In the genomic region with DNA sequence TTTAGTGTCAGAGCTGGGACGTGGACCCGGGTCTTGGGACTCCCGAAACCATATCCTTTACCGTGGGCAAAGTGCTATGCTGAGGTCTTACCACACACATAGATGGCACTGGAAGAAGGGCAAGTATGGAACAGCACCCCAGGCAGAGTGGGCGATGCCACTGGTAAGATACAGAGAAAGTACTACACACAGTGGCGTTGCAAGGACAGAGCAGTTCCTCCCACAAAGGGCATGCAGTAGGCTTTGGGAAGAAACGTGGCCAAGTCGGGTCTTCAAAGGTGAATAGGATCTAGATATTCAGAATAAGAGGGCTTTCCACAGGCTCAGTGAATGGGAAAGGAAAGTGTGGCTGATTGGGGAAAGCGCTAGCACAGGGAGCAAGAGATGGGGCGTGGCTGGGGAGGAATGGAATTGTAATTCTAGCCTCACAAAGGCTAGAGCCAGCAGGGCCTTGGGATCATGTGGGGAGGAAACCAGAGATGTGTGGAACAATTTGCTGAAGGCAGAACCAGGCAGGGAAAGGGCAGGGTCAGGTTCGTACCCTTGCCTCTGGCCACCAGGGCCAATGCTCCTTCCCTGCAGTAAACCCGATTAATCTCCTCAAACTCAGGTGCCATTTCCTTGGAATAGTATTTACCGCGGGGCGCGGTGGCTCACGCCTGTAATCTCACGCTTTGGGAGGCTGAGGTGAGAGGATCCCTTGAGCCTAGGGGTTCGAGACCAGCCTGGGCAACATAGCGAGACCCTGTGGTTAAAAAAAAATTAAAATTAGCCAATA, we compare ENCODE assay signal across 8 cellular contexts. TPM values are rescaled to one million over a fixed set of nuclear protein-coding genes. Genes with fewer than 3 reads are reported as not detected.
DNase-seq lines count a peak whose midpoint lies in the region; ATAC-seq, FAIRE-seq and TF ChIP-seq lines count a peak whose summit lies in the region.

No MANE protein-coding gene starts in this region.

- intact Hi-C loops in adrenal gland (cut with DNase I) (no loop called here), spleen (cut with DNase I; ENCODE audit: low total_unique reads) (loop anchor here (5.0 kb wide), 1 partner anchor 36 kb away; the partner anchor contains the start of gene PCBP1)

- H3K4me3 ChIP-seq in AG10803 (ENCODE audit: low read length) (peak overlapping the region; percentile 65), HUES6 (ENCODE audit: low read depth, low read length) (peak overlapping the region; percentile 71), adrenal gland (peak overlapping the region in 2 of 4 donors; percentile 34 to 60), iPS-18c (ENCODE audit: insufficient read depth, low read depth, low read length) (peak overlapping the region; percentile 58; the same call in 1 of the 2 replicates), spleen (peak overlapping the region in 6 of 8 donors; percentile 39 to 75 (median 46))

- no peaks in the 10 kb centered on the region for H3K27me3 ChIP-seq in HUES6 (ENCODE audit: control insufficient read depth, insufficient read depth, low read length)
- no peaks in the 10 kb centered on the region for H3K27me3 ChIP-seq in adrenal gland
- no peaks in the 10 kb centered on the region for H3K27me3 ChIP-seq in spleen (replicated peaks in 1 of 7)

- H3K9ac ChIP-seq in HUES6 (ENCODE audit: low read length) = peak overlapping the region; percentile 100

- H3K36me3 ChIP-seq in HUES6 (ENCODE audit: control insufficient read depth, insufficient read depth, low read length) = no peaks in the 10 kb centered on the region
- H3K36me3 ChIP-seq in adrenal gland (replicated peaks in 1 of 2) = no peaks in the 10 kb centered on the region
- H3K36me3 ChIP-seq in spleen = no peaks in the 10 kb centered on the region

- peaks cover 45% of the 10 kb centered on the region for H3K4me1 ChIP-seq in HUES6 (ENCODE audit: control insufficient read depth, insufficient read depth, low read length)
- peaks cover 9 to 34% of the 10 kb centered on the region in 2 donors for H3K4me1 ChIP-seq in adrenal gland (replicated peaks in 1 of 2)
- peaks cover 55 to 93% (median 85%) of the 10 kb centered on the region in 6 donors for H3K4me1 ChIP-seq in spleen

- TF ChIP-seq CTCF in AG10803 (conservative IDR thresholded peaks at IDR 0.05; ENCODE audit: low read length) = no peak
- peak in 1 of 6 experiments; percentile 15 for TF ChIP-seq CTCF in adrenal gland (IDR thresholded peaks at IDR 0.05)
- no peak for TF ChIP-seq CTCF in spleen (IDR thresholded peaks at IDR 0.05 in 8 of 11, conservative IDR thresholded peaks at IDR 0.05 in 3 of 11)

- peak overlapping the region; percentile 100 for H3K27ac ChIP-seq in HUES6 (ENCODE audit: low read depth, low read length)
- peak overlapping the region; percentile 87 to 100 (median 96) for H3K27ac ChIP-seq in adrenal gland
- H3K27ac ChIP-seq in spleen = peak overlapping the region; percentile 97 to 100 (median 99)

- TF ChIP-seq POLR2A in adrenal gland (IDR thresholded peaks at IDR 0.05) (peak; percentile 12 to 79), spleen (IDR thresholded peaks at IDR 0.05) (no peak)

- WGBS in adrenal gland, 4 donors = 44 to 61% (median 53%) methylated on average over 20 of the region's 20 CpGs
- WGBS in spleen, 5 donors = 55 to 66% (median 57%) methylated on average over 20 of the region's 20 CpGs

- no peak for FAIRE-seq in GM19239 (lab: Jason Lieb, UNC)

- H3K9me3 ChIP-seq in HUES6 (ENCODE audit: control insufficient read depth, insufficient read depth, low read depth, low read length) (no peaks in the 10 kb centered on the region), adrenal gland (replicated peaks in 1 of 3) (no peaks in the 10 kb centered on the region), iPS-18c (ENCODE audit: control insufficient read depth, insufficient read depth, low read length) (no peaks in the 10 kb centered on the region), spleen (no peaks in the 10 kb centered on the region)

- ATAC-seq in HG03460 (IDR thresholded peaks at IDR 0.05; ENCODE audit: unreplicated experiment) = no peak

- DNase-seq in AG10803 (ENCODE audit: low read depth) = peak; percentile 77
- DNase-seq in adrenal gland = peak in 6 of 7 donors; percentile 74 to 85 (median 80)
- peak; percentile 77 for DNase-seq in spleen
- DNase-seq in NCI-H226 = no peak
- no peak for DNase-seq in GM19239 (ENCODE audit: insufficient read length, low spot score)

RNA-seq across cellular contexts. Expression of gene PCBP1, which starts 36.0 kb away (rescaled TPM):
- total RNA-seq in adrenal gland = 100 to 1,000 TPM; 142 to 511 (median 317) TPM
- polyA plus RNA-seq in adrenal gland = 100 to 1,000 TPM; 269 to 405 (median 350) TPM
- 100 to 1,000 TPM; 256 to 351 (median 301) TPM for total RNA-seq in spleen
- 100 to 1,000 TPM; 254 to 294 (median 278) TPM for polyA plus RNA-seq in spleen

Comparison
In these comparisons a context has a peak if more than half of its experiments do, and no peak if none do; other contexts are left out.
1. DNase-seq: peak in AG10803 (single experiment), adrenal gland (6 of 7) and spleen (single experiment); none in NCI-H226 (single experiment) and GM19239 (single experiment).
2. POLR2A ChIP-seq: peak in adrenal gland (2 of 2); none in spleen (0 of 3).
3. Peak in every context shown above with its lines, with median percentiles within 50 percentile points of each other: H3K27ac ChIP-seq.